ENCODE assay signal across 23 cellular contexts in the genomic region with DNA sequence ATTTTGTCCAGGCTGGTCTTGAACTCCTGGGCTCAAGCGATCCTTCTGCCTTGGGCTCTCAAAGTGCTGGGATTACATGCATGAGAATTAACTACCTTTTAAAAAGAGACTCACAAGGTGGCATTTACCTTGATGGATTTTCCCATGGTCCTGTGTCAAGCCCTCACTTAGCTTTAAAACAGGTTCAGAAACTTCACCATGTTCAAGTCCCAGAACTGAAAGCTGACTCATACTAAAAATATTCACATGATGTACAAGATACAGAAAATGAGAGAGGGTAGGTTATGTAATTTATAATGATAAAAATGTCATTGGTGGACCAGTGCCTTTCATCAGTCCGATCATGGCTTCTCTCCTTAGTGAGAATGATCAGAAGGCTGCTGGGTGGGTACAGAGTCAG. TPM values are rescaled to one million over a fixed set of nuclear protein-coding genes. Genes with fewer than 3 reads are reported as not detected.
DNase-seq lines count a peak whose midpoint lies in the region; ATAC-seq and TF ChIP-seq lines count a peak whose summit lies in the region.
"Had no signal": no experiment of that assay in that cellular context is flagged by ENCODE, and none has a peak within 500 bp of the region (broad histone marks: within the 10 kb centered on the region; RNA-seq: fewer than 3 reads in every experiment).

No MANE protein-coding gene starts in this region.

- no peak overlapping the region for H3K27ac ChIP-seq in CD8-positive, alpha-beta memory T cell (ENCODE audit: low read depth, low read length)
- H3K27ac ChIP-seq: gastrocnemius medialis, prostate gland, SK-N-MC, thoracic aorta had no signal

- H3K4me1 Mint-ChIP-seq in CD8-positive, alpha-beta memory T cell: peaks cover 9 to 11% (median 10%) of the 10 kb centered on the region in 3 donors

- H3K4me1 ChIP-seq in CD8-positive, alpha-beta memory T cell (ENCODE audit: insufficient read depth, low read length): peaks cover 7% of the 10 kb centered on the region

- ATAC-seq in GM19351 (IDR thresholded peaks at IDR 0.05; ENCODE audit: unreplicated experiment): peak; percentile 24
- ATAC-seq: activated CD8-positive, alpha-beta memory T cell treated with anti-CD3 and anti-CD28 coated beads, Interleukin-2, amount 10 ng/mL, durations not matched to agents 7 days and 5 days; gastrocnemius medialis; stimulated activated memory B cell treated with anti-CD40 and anti-IgM and Interleukin-4, amounts not matched to agents 10 μg/mL and 1 μg/mL and 100 μg/mL, for 72 hours had no signal

- peaks cover 0 to 4% (median 2%) of the 10 kb centered on the region in 3 donors for H3K36me3 Mint-ChIP-seq in CD8-positive, alpha-beta memory T cell
- H3K36me3 Mint-ChIP-seq: activated CD8-positive, alpha-beta memory T cell treated with anti-CD3 and anti-CD28 coated beads, Interleukin-2, amount 10 ng/mL, durations not matched to agents 7 days and 5 days; activated naive CD4-positive, alpha-beta T cell treated with anti-CD3 and anti-CD28 coated beads, Interleukin-2, amount 50 U/mL, for 24 hours; stimulated activated memory B cell treated with anti-CD40 and anti-IgM and Interleukin-4, amounts not matched to agents 10 μg/mL and 1 μg/mL and 100 μg/mL, for 72 hours had no signal

- peak overlapping the region in 1 of 8 donors; percentile 64 for H3K27ac Mint-ChIP-seq in CD8-positive, alpha-beta memory T cell
- H3K27ac Mint-ChIP-seq: activated CD4-positive, alpha-beta T cell treated with anti-CD3 and anti-CD28 coated beads, Interleukin-2, amount 10 ng/mL, durations not matched to agents 24 days and 14 days; activated CD8-positive, alpha-beta memory T cell treated with anti-CD3 and anti-CD28 coated beads, Interleukin-2, amount 10 ng/mL, durations not matched to agents 7 days and 5 days; activated naive CD4-positive, alpha-beta T cell treated with anti-CD3 and anti-CD28 coated beads, Interleukin-2, amount 50 U/mL, for 24 hours; stimulated activated memory B cell treated with anti-CD40 and anti-IgM and Interleukin-4, amounts not matched to agents 10 μg/mL and 1 μg/mL and 100 μg/mL, for 72 hours had no signal

- peaks cover 0 to 8% of the 10 kb centered on the region in 2 donors for H3K27me3 Mint-ChIP-seq in CD8-positive, alpha-beta memory T cell
- H3K27me3 Mint-ChIP-seq: activated naive CD4-positive, alpha-beta T cell treated with anti-CD3 and anti-CD28 coated beads, Interleukin-2, amount 50 U/mL, for 24 hours; stimulated activated memory B cell treated with anti-CD40 and anti-IgM and Interleukin-4, amounts not matched to agents 10 μg/mL and 1 μg/mL and 100 μg/mL, for 72 hours had no signal

- no peaks in the 10 kb centered on the region for H3K27me3 ChIP-seq in CD8-positive, alpha-beta memory T cell (ENCODE audit: insufficient read depth, low read length, poor library complexity, severe bottlenecking)
- H3K27me3 ChIP-seq in MG63: peaks cover 4% of the 10 kb centered on the region; the same call in 1 of the 2 replicates
- H3K27me3 ChIP-seq: gastrocnemius medialis had no signal

- H3K9me3 ChIP-seq in CD8-positive, alpha-beta memory T cell (ENCODE audit: low read length): no peaks in the 10 kb centered on the region
- no peaks in the 10 kb centered on the region for H3K9me3 ChIP-seq in MG63
- H3K9me3 ChIP-seq: gastrocnemius medialis, prostate gland, thoracic aorta had no signal

- peak; percentile 53 for DNase-seq in ELR (ENCODE audit: low read depth)
- peak; percentile 44 for DNase-seq in NCI-H226
- DNase-seq in fibroblast of the aortic adventitia (ENCODE audit: low read depth): peak; percentile 15
- no peak for DNase-seq in stimulated activated CD4-positive, alpha-beta T cell treated with anti-CD3 and anti-CD28 coated beads, Interleukin-4, amount 100 ng/mL, for 1 hour
- DNase-seq in activated CD4-positive, CD25-positive, alpha-beta regulatory T cell treated with anti-CD3 and anti-CD28 coated beads, Interleukin-2, amount 50 U/mL, for 72 hours: no peak
- no peak for DNase-seq in CD8-positive, alpha-beta memory T cell
- DNase-seq in MG63: no peak
- DNase-seq: activated CD4-positive, alpha-beta T cell treated with anti-CD3 and anti-CD28 coated beads, Interleukin-2, amount 10 ng/mL, durations not matched to agents 24 days and 14 days; activated CD8-positive, alpha-beta memory T cell treated with anti-CD3 and anti-CD28 coated beads, Interleukin-2, amount 10 ng/mL, durations not matched to agents 7 days and 5 days; cerebellar nuclear complex; gastrocnemius medialis; Karpas-422; kidney; NCI-H1092 treated with DMSO at 0.1 percent for 48 hours; NCI-H2081; stimulated activated CD4-positive, alpha-beta T cell treated with anti-CD3 and anti-CD28 coated beads, Interleukin-2, amount 100 ng/mL, for 24 hours had no signal

- H3K9me3 Mint-ChIP-seq in CD8-positive, alpha-beta memory T cell: no peaks in the 10 kb centered on the region
- H3K9me3 Mint-ChIP-seq: activated CD4-positive, alpha-beta T cell treated with anti-CD3 and anti-CD28 coated beads, Interleukin-2, amount 10 ng/mL, durations not matched to agents 24 days and 14 days; activated naive CD4-positive, alpha-beta T cell treated with anti-CD3 and anti-CD28 coated beads, Interleukin-2, amount 50 U/mL, for 24 hours; stimulated activated memory B cell treated with anti-CD40 and anti-IgM and Interleukin-4, amounts not matched to agents 10 μg/mL and 1 μg/mL and 100 μg/mL, for 72 hours had no signal

- CTCF ChIA-PET in CD8-positive, alpha-beta memory T cell (lab: Charles Lee): no interaction called here

- H3K4me3 Mint-ChIP-seq in CD8-positive, alpha-beta memory T cell: peak overlapping the region in 1 of 7 donors; percentile 52
- H3K4me3 Mint-ChIP-seq: activated CD4-positive, alpha-beta T cell treated with anti-CD3 and anti-CD28 coated beads, Interleukin-2, amount 10 ng/mL, durations not matched to agents 24 days and 14 days; activated CD8-positive, alpha-beta memory T cell treated with anti-CD3 and anti-CD28 coated beads, Interleukin-2, amount 10 ng/mL, durations not matched to agents 7 days and 5 days; activated naive CD4-positive, alpha-beta T cell treated with anti-CD3 and anti-CD28 coated beads, Interleukin-2, amount 50 U/mL, for 24 hours; stimulated activated memory B cell treated with anti-CD40 and anti-IgM and Interleukin-4, amounts not matched to agents 10 μg/mL and 1 μg/mL and 100 μg/mL, for 72 hours had no signal

- no peaks in the 10 kb centered on the region for H3K36me3 ChIP-seq in CD8-positive, alpha-beta memory T cell (ENCODE audit: insufficient read depth, low read length)
- no peaks in the 10 kb centered on the region for H3K36me3 ChIP-seq in MG63
- H3K36me3 ChIP-seq: gastrocnemius medialis, prostate gland, thoracic aorta had no signal

- POLR2A ChIA-PET in CD8-positive, alpha-beta memory T cell (lab: Charles Lee): no interaction called here

- no peak for TF ChIP-seq CTCF in fibroblast of the aortic adventitia (IDR thresholded peaks at IDR 0.05; ENCODE audit: insufficient read depth, low read length)

- no peak overlapping the region for H3K4me3 ChIP-seq in fibroblast of the aortic adventitia (ENCODE audit: low read depth, low read length)
- no peak overlapping the region for H3K4me3 ChIP-seq in CD8-positive, alpha-beta memory T cell (ENCODE audit: low read length)
- no peak overlapping the region for H3K4me3 ChIP-seq in MG63
- H3K4me3 ChIP-seq: gastrocnemius medialis, lung, prostate gland, SK-N-MC, thoracic aorta had no signal

RNA-seq across cellular contexts. Expression of a gene that starts 4.3 kb away (rescaled TPM):
- total RNA-seq in fibroblast of the aortic adventitia (ENCODE audit: low replicate concordance): 12.9 and 23.6 TPM in 2 replicates
- total RNA-seq in CD8-positive, alpha-beta memory T cell: 10 to 100 TPM; 48.2 to 49.7 TPM
- 22.2 TPM for polyA plus RNA-seq in CD8-positive, alpha-beta memory T cell
- 3.4 and 7.0 TPM in 2 replicates for total RNA-seq in MG63 (2014; rRNA removed; shearing (Covaris generic); ENCODE audit: low replicate concordance)

Comparison
In these comparisons a context has a peak if more than half of its experiments do, and no peak if none do; other contexts are left out.
1. DNase-seq: peak in ELR (single experiment), NCI-H226 (single experiment) and fibroblast of the aortic adventitia (single experiment); none in stimulated activated CD4-positive, alpha-beta T cell treated with anti-CD3 and anti-CD28 coated beads, Interleukin-4, amount 100 ng/mL, for 1 hour (single experiment), activated CD4-positive, CD25-positive, alpha-beta regulatory T cell treated with anti-CD3 and anti-CD28 coated beads, Interleukin-2, amount 50 U/mL, for 72 hours (single experiment), CD8-positive, alpha-beta memory T cell (0 of 5) and MG63 (single experiment).